1 cellular context compared by ENCODE assay signal in the genomic region with DNA sequence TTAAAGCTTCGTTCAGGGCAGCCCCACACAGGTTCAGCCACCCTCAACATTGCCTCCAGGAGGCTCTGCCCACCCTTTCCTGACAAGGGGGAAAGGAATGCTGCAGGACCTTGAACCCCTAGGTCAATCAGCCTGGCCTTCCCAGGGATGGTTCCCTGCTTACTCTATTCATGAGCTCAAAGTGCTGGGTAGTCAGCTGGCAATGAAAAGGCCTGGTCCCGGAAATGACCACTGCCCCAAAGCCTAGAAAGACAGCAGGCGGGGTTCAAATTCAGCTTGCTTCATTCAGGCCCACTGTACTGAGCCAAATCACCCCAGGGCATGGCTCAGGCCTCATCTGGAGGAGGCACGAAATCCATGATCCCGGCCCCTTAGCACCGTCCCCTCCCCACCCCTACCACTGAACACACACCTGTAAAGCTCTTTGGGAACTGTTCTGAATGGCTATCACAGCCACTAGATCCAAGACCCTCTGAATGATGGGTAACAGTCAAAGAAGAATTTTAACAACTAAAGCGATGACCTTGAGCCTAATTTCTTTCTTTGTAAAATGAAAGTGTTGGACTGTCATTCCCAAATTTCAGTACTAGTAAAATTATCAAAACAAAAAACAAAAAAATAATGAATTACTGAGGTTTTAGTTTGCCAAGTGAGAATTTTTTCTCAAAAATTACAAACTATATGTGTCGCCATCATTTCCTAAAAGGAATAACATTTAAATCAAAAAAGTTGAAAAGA.
A peak's percentile ranks its signal among the peaks of the same experiment; 100 is the strongest.
TF ChIP-seq lines count a peak whose summit lies in the region.

No MANE protein-coding gene starts in this region.

TF ChIP-seq in HepG2, 621 proteins besides CTCF, POLR2A, EP300 and RAD21 (continued from another document and continues in another):
- TF ChIP-seq, protein P1, sequence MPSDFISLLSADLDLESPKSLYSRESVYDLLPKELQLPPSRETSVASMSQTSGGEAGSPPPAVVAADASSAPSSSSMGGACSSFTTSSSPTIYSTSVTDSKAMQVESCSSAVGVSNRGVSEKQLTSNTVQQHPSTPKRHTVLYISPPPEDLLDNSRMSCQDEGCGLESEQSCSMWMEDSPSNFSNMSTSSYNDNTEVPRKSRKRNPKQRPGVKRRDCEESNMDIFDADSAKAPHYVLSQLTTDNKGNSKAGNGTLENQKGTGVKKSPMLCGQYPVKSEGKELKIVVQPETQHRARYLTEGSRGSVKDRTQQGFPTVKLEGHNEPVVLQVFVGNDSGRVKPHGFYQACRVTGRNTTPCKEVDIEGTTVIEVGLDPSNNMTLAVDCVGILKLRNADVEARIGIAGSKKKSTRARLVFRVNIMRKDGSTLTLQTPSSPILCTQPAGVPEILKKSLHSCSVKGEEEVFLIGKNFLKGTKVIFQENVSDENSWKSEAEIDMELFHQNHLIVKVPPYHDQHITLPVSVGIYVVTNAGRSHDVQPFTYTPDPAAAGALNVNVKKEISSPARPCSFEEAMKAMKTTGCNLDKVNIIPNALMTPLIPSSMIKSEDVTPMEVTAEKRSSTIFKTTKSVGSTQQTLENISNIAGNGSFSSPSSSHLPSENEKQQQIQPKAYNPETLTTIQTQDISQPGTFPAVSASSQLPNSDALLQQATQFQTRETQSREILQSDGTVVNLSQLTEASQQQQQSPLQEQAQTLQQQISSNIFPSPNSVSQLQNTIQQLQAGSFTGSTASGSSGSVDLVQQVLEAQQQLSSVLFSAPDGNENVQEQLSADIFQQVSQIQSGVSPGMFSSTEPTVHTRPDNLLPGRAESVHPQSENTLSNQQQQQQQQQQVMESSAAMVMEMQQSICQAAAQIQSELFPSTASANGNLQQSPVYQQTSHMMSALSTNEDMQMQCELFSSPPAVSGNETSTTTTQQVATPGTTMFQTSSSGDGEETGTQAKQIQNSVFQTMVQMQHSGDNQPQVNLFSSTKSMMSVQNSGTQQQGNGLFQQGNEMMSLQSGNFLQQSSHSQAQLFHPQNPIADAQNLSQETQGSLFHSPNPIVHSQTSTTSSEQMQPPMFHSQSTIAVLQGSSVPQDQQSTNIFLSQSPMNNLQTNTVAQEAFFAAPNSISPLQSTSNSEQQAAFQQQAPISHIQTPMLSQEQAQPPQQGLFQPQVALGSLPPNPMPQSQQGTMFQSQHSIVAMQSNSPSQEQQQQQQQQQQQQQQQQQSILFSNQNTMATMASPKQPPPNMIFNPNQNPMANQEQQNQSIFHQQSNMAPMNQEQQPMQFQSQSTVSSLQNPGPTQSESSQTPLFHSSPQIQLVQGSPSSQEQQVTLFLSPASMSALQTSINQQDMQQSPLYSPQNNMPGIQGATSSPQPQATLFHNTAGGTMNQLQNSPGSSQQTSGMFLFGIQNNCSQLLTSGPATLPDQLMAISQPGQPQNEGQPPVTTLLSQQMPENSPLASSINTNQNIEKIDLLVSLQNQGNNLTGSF (CRISPR knock-in tag; IDR thresholded peaks at IDR 0.05): no peak
- TF ChIP-seq, protein P2, sequence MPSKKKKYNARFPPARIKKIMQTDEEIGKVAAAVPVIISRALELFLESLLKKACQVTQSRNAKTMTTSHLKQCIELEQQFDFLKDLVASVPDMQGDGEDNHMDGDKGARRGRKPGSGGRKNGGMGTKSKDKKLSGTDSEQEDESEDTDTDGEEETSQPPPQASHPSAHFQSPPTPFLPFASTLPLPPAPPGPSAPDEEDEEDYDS (CRISPR knock-in tag; IDR thresholded peaks at IDR 0.05): peak; percentile 93
- TF ChIP-seq THYN1 (CRISPR knock-in tag; IDR thresholded peaks at IDR 0.05; ENCODE audit: borderline replicate concordance, low read depth) (no peak), ZFYVE20 (CRISPR knock-in tag; IDR thresholded peaks at IDR 0.05; ENCODE audit: borderline replicate concordance, low read depth) (no peak), ZNF670 (CRISPR knock-in tag; IDR thresholded peaks at IDR 0.05; ENCODE audit: borderline replicate concordance) (peak; percentile 91), HNF4G (IDR thresholded peaks at IDR 0.05; ENCODE audit: borderline replicate concordance, low read depth, low read length) (peak; percentile 93), HNF4G (CRISPR knock-in tag; IDR thresholded peaks at IDR 0.05; ENCODE audit: borderline replicate concordance, low read depth) (peak; percentile 98), HCFC1 (IDR thresholded peaks at IDR 0.05; ENCODE audit: low read depth, low read length) (0 out of 2 replicates have a peak, but pooled peaks have one; percentile 13), HMGA1 (CRISPR knock-in tag; conservative IDR thresholded peaks at IDR 0.05) (no peak), ZNF776 (CRISPR knock-in tag; IDR thresholded peaks at IDR 0.05) (no peak), FOXA3 (CRISPR knock-in tag; IDR thresholded peaks at IDR 0.05) (peak; percentile 80), MXD4 (CRISPR knock-in tag; IDR thresholded peaks at IDR 0.05) (no peak), ZNF10 (CRISPR knock-in tag; IDR thresholded peaks at IDR 0.05; ENCODE audit: borderline replicate concordance, low read depth) (no peak), ZMYM4 (CRISPR knock-in tag; IDR thresholded peaks at IDR 0.05) (peak; percentile 77), NFYB (CRISPR knock-in tag; IDR thresholded peaks at IDR 0.05) (no peak), ZNF781 (CRISPR knock-in tag; IDR thresholded peaks at IDR 0.05; ENCODE audit: borderline replicate concordance, not compliant biosample characterization) (no peak), ZNF7 (CRISPR knock-in tag; IDR thresholded peaks at IDR 0.05) (no peak), GFI1 (CRISPR knock-in tag; IDR thresholded peaks at IDR 0.05; ENCODE audit: borderline replicate concordance) (peak; percentile 56; the same call in 1 of the 2 replicates), ZNF264 (CRISPR knock-in tag; IDR thresholded peaks at IDR 0.05) (peak; percentile 55; the same call in 1 of the 2 replicates), ZBTB3 (CRISPR knock-in tag; IDR thresholded peaks at IDR 0.05; ENCODE audit: borderline replicate concordance, low read depth) (no peak), POLR2AphosphoS2 (IDR thresholded peaks at IDR 0.05; ENCODE audit: low read depth, low read length) (no peak), MEIS2 (CRISPR knock-in tag; IDR thresholded peaks at IDR 0.05) (0 out of 2 replicates have a peak, but pooled peaks have one; percentile 43), HIVEP1 (CRISPR knock-in tag; IDR thresholded peaks at IDR 0.05) (peak; percentile 59; the same call in 1 of the 2 replicates), ASH2L (IDR thresholded peaks at IDR 0.05; ENCODE audit: insufficient read length, low read depth, low read length) (no peak), ZNF430 (CRISPR knock-in tag; IDR thresholded peaks at IDR 0.05) (no peak; the same call in 1 of the 2 replicates), DMAP1 (CRISPR knock-in tag; IDR thresholded peaks at IDR 0.05) (peak; percentile 74), NFE2L2 (IDR thresholded peaks at IDR 0.05; ENCODE audit: low read length) (no peak)
- TF ChIP-seq, protein P3, sequence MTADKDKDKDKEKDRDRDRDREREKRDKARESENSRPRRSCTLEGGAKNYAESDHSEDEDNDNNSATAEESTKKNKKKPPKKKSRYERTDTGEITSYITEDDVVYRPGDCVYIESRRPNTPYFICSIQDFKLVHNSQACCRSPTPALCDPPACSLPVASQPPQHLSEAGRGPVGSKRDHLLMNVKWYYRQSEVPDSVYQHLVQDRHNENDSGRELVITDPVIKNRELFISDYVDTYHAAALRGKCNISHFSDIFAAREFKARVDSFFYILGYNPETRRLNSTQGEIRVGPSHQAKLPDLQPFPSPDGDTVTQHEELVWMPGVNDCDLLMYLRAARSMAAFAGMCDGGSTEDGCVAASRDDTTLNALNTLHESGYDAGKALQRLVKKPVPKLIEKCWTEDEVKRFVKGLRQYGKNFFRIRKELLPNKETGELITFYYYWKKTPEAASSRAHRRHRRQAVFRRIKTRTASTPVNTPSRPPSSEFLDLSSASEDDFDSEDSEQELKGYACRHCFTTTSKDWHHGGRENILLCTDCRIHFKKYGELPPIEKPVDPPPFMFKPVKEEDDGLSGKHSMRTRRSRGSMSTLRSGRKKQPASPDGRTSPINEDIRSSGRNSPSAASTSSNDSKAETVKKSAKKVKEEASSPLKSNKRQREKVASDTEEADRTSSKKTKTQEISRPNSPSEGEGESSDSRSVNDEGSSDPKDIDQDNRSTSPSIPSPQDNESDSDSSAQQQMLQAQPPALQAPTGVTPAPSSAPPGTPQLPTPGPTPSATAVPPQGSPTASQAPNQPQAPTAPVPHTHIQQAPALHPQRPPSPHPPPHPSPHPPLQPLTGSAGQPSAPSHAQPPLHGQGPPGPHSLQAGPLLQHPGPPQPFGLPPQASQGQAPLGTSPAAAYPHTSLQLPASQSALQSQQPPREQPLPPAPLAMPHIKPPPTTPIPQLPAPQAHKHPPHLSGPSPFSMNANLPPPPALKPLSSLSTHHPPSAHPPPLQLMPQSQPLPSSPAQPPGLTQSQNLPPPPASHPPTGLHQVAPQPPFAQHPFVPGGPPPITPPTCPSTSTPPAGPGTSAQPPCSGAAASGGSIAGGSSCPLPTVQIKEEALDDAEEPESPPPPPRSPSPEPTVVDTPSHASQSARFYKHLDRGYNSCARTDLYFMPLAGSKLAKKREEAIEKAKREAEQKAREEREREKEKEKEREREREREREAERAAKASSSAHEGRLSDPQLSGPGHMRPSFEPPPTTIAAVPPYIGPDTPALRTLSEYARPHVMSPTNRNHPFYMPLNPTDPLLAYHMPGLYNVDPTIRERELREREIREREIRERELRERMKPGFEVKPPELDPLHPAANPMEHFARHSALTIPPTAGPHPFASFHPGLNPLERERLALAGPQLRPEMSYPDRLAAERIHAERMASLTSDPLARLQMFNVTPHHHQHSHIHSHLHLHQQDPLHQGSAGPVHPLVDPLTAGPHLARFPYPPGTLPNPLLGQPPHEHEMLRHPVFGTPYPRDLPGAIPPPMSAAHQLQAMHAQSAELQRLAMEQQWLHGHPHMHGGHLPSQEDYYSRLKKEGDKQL (CRISPR knock-in tag; IDR thresholded peaks at IDR 0.05; ENCODE audit: low read depth): no peak
- TF ChIP-seq, protein P4, sequence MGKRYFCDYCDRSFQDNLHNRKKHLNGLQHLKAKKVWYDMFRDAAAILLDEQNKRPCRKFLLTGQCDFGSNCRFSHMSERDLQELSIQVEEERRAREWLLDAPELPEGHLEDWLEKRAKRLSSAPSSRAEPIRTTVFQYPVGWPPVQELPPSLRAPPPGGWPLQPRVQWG (CRISPR knock-in tag; IDR thresholded peaks at IDR 0.05; ENCODE audit: borderline replicate concordance, low read depth): no peak
- TF ChIP-seq, protein P5, sequence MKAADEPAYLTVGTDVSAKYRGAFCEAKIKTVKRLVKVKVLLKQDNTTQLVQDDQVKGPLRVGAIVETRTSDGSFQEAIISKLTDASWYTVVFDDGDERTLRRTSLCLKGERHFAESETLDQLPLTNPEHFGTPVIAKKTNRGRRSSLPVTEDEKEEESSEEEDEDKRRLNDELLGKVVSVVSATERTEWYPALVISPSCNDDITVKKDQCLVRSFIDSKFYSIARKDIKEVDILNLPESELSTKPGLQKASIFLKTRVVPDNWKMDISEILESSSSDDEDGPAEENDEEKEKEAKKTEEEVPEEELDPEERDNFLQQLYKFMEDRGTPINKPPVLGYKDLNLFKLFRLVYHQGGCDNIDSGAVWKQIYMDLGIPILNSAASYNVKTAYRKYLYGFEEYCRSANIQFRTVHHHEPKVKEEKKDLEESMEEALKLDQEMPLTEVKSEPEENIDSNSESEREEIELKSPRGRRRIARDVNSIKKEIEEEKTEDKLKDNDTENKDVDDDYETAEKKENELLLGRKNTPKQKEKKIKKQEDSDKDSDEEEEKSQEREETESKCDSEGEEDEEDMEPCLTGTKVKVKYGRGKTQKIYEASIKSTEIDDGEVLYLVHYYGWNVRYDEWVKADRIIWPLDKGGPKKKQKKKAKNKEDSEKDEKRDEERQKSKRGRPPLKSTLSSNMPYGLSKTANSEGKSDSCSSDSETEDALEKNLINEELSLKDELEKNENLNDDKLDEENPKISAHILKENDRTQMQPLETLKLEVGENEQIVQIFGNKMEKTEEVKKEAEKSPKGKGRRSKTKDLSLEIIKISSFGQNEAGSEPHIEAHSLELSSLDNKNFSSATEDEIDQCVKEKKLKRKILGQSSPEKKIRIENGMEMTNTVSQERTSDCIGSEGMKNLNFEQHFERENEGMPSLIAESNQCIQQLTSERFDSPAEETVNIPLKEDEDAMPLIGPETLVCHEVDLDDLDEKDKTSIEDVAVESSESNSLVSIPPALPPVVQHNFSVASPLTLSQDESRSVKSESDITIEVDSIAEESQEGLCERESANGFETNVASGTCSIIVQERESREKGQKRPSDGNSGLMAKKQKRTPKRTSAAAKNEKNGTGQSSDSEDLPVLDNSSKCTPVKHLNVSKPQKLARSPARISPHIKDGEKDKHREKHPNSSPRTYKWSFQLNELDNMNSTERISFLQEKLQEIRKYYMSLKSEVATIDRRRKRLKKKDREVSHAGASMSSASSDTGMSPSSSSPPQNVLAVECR (CRISPR knock-in tag; IDR thresholded peaks at IDR 0.05; ENCODE audit: borderline replicate concordance): peak; percentile 78; the same call in 1 of the 2 replicates
- TF ChIP-seq, protein P6, sequence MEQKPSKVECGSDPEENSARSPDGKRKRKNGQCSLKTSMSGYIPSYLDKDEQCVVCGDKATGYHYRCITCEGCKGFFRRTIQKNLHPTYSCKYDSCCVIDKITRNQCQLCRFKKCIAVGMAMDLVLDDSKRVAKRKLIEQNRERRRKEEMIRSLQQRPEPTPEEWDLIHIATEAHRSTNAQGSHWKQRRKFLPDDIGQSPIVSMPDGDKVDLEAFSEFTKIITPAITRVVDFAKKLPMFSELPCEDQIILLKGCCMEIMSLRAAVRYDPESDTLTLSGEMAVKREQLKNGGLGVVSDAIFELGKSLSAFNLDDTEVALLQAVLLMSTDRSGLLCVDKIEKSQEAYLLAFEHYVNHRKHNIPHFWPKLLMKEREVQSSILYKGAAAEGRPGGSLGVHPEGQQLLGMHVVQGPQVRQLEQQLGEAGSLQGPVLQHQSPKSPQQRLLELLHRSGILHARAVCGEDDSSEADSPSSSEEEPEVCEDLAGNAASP (CRISPR knock-in tag; IDR thresholded peaks at IDR 0.05; ENCODE audit: borderline replicate concordance): peak; percentile 71; the same call in 1 of the 2 replicates
- TF ChIP-seq, protein P7, sequence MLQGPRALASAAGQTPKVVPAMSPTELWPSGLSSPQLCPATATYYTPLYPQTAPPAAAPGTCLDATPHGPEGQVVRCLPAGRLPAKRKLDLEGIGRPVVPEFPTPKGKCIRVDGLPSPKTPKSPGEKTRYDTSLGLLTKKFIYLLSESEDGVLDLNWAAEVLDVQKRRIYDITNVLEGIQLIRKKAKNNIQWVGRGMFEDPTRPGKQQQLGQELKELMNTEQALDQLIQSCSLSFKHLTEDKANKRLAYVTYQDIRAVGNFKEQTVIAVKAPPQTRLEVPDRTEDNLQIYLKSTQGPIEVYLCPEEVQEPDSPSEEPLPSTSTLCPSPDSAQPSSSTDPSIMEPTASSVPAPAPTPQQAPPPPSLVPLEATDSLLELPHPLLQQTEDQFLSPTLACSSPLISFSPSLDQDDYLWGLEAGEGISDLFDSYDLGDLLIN (CRISPR knock-in tag; IDR thresholded peaks at IDR 0.05; ENCODE audit: borderline replicate concordance): no peak
- TF ChIP-seq, protein P8, sequence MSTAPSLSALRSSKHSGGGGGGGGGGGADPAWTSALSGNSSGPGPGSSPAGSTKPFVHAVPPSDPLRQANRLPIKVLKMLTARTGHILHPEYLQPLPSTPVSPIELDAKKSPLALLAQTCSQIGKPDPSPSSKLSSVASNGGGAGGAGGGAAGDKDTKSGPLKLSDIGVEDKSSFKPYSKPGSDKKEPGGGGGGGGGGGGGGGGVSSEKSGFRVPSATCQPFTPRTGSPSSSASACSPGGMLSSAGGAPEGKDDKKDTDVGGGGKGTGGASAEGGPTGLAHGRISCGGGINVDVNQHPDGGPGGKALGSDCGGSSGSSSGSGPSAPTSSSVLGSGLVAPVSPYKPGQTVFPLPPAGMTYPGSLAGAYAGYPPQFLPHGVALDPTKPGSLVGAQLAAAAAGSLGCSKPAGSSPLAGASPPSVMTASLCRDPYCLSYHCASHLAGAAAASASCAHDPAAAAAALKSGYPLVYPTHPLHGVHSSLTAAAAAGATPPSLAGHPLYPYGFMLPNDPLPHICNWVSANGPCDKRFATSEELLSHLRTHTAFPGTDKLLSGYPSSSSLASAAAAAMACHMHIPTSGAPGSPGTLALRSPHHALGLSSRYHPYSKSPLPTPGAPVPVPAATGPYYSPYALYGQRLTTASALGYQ (CRISPR knock-in tag; IDR thresholded peaks at IDR 0.05): peak; percentile 74; the same call in 1 of the 2 replicates
